1 cellular context compared by ENCODE assay signal in the genomic region with DNA sequence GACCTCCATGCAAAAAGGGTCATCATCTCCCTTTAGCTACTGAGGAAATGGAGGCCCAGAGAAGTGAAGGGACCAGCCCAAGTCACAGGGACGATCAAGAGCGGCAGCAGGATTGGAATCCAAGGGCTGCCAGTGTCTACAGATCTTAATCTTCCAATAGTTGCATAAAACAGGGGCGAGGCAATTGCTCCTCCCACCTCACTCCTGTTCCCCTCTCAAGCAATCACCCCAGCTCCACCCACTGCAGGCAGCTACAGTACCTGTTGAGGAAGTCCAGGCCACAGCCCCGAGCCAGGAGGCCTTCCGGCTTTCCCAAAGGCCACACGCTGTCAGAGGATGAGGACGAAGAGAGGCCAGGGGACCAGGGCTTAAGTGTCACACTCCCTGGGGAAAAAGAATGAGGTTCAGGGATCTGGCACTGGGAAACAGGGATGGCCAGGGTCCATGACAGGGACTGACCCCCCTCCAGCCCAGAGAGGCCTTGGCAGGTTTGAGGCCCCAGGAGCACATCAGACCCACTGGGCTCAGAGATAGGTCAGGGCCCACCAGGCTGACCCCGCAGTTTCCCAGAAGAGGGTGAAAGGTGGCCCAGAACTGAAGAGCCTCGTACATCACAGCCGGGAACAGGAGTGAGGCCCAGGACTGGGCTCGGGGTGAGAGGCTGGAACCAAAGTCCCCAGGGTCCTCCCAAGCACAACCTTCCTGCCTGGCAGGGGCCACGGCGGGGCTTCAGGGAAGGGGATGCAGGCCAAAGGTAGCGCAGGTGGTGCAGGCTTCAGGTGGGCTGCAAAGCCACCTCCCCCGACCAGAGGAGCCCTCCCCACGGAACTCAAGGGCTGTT.
A peak's percentile ranks its signal among the peaks of the same experiment; 100 is the strongest.
TF ChIP-seq lines count a peak whose summit lies in the region.

No MANE protein-coding gene starts in this region.

TF ChIP-seq in HepG2, 621 proteins besides CTCF, POLR2A, EP300 and RAD21 (continued from another document and continues in another):
- TF ChIP-seq, protein P1, sequence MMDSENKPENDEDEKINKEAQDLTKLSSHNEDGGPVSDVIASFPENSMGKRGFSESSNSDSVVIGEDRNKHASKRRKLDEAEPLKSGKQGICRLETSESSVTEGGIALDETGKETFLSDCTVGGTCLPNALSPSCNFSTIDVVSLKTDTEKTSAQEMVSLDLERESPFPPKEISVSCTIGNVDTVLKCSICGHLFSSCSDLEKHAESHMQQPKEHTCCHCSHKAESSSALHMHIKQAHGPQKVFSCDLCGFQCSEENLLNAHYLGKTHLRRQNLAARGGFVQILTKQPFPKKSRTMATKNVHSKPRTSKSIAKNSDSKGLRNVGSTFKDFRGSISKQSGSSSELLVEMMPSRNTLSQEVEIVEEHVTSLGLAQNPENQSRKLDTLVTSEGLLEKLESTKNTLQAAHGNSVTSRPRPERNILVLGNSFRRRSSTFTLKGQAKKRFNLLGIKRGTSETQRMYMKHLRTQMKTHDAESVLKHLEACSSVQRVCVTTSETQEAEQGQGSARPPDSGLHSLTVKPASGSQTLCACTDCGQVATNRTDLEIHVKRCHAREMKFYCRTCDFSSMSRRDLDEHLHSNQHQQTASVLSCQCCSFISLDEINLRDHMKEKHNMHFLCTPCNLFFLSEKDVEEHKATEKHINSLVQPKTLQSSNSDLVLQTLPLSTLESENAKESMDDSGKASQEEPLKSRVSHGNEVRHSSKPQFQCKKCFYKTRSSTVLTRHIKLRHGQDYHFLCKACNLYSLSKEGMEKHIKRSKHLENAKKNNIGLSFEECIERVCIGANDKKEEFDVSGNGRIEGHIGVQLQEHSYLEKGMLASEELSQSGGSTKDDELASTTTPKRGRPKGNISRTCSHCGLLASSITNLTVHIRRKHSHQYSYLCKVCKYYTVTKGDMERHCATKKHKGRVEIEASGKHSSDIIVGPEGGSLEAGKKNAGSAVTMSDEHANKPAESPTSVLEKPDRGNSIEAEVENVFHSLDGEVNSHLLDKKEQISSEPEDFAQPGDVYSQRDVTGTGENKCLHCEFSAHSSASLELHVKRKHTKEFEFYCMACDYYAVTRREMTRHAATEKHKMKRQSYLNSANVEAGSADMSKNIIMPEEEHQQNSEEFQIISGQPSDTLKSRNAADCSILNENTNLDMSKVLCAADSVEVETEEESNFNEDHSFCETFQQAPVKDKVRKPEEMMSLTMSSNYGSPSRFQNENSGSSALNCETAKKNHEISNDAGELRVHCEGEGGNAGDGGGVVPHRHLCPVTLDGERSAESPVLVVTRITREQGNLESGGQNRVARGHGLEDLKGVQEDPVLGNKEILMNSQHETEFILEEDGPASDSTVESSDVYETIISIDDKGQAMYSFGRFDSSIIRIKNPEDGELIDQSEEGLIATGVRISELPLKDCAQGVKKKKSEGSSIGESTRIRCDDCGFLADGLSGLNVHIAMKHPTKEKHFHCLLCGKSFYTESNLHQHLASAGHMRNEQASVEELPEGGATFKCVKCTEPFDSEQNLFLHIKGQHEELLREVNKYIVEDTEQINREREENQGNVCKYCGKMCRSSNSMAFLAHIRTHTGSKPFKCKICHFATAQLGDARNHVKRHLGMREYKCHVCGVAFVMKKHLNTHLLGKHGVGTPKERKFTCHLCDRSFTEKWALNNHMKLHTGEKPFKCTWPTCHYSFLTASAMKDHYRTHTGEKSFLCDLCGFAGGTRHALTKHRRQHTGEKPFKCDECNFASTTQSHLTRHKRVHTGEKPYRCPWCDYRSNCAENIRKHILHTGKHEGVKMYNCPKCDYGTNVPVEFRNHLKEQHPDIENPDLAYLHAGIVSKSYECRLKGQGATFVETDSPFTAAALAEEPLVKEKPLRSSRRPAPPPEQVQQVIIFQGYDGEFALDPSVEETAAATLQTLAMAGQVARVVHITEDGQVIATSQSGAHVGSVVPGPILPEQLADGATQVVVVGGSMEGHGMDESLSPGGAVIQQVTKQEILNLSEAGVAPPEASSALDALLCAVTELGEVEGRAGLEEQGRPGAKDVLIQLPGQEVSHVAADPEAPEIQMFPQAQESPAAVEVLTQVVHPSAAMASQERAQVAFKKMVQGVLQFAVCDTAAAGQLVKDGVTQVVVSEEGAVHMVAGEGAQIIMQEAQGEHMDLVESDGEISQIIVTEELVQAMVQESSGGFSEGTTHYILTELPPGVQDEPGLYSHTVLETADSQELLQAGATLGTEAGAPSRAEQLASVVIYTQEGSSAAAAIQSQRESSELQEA (CRISPR knock-in tag; IDR thresholded peaks at IDR 0.05; ENCODE audit: not compliant biosample characterization) = no peak
- TF ChIP-seq RBM39 (IDR thresholded peaks at IDR 0.05; ENCODE audit: low read depth, low read length, poor library complexity, severe bottlenecking) (no peak), ZNF83 (CRISPR knock-in tag; IDR thresholded peaks at IDR 0.05; ENCODE audit: borderline replicate concordance) (0 out of 2 replicates have a peak, but pooled peaks have one; percentile 14), ZNF564 (CRISPR knock-in tag; IDR thresholded peaks at IDR 0.05) (no peak), PCBP1 (IDR thresholded peaks at IDR 0.05; ENCODE audit: borderline replicate concordance, low read depth, low read length) (peak; percentile 78; the same call in 1 of the 2 replicates), SP140L (CRISPR knock-in tag; IDR thresholded peaks at IDR 0.05; ENCODE audit: borderline replicate concordance) (no peak), ZNF263 (CRISPR knock-in tag; IDR thresholded peaks at IDR 0.05) (no peak; the same call in 1 of the 2 replicates), ZNF772 (CRISPR knock-in tag; IDR thresholded peaks at IDR 0.05) (no peak), CBX5 (CRISPR knock-in tag; IDR thresholded peaks at IDR 0.05; ENCODE audit: borderline replicate concordance) (no peak), ZNF251 (CRISPR knock-in tag; IDR thresholded peaks at IDR 0.05) (no peak), KLF16 (CRISPR knock-in tag; IDR thresholded peaks at IDR 0.05) (no peak; a peak in 1 of 4 replicates), ZNF878 (CRISPR knock-in tag; IDR thresholded peaks at IDR 0.05) (no peak), EHMT2 (IDR thresholded peaks at IDR 0.05; ENCODE audit: borderline replicate concordance, low read depth, low read length) (no peak), CHD2 (IDR thresholded peaks at IDR 0.05; ENCODE audit: low read depth, low read length) (no peak), CREB1 (IDR thresholded peaks at IDR 0.05) (no peak), CREB1 (CRISPR knock-in tag; IDR thresholded peaks at IDR 0.05) (no peak), RNF2 (conservative IDR thresholded peaks at IDR 0.05; ENCODE audit: low read depth) (no peak), SIN3A (IDR thresholded peaks at IDR 0.05; ENCODE audit: borderline replicate concordance, low read depth, low read length) (no peak), ZNF790 (CRISPR knock-in tag; IDR thresholded peaks at IDR 0.05; ENCODE audit: borderline replicate concordance) (no peak), ZNF234 (CRISPR knock-in tag; conservative IDR thresholded peaks at IDR 0.05) (no peak), TOE1 (CRISPR knock-in tag; IDR thresholded peaks at IDR 0.05) (no peak), ZNF619 (CRISPR knock-in tag; IDR thresholded peaks at IDR 0.05) (no peak), PPARG (CRISPR knock-in tag; conservative IDR thresholded peaks at IDR 0.05) (peak; percentile 34; the same call in 1 of the 2 replicates), SMYD3 (CRISPR knock-in tag; IDR thresholded peaks at IDR 0.05) (no peak), XBP1 (CRISPR knock-in tag; IDR thresholded peaks at IDR 0.05) (no peak), TCF7 (IDR thresholded peaks at IDR 0.05; ENCODE audit: low read depth) (no peak; the same call in 1 of the 2 replicates), SMC3 (IDR thresholded peaks at IDR 0.05; ENCODE audit: low read length) (no peak)
- TF ChIP-seq, protein P2, sequence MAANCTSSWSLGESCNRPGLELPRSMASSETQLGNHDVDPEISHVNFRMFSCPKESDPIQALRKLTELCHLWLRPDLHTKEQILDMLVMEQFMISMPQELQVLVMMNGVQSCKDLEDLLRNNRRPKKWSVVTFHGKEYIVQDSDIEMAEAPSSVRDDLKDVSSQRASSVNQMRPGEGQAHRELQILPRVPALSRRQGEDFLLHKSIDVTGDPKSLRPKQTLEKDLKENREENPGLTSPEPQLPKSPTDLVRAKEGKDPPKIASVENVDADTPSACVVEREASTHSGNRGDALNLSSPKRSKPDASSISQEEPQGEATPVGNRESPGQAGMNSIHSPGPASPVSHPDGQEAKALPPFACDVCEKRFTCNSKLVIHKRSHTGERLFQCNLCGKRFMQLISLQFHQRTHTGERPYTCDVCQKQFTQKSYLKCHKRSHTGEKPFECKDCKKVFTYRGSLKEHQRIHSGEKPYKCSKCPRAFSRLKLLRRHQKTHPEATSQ (CRISPR knock-in tag; IDR thresholded peaks at IDR 0.05; ENCODE audit: borderline replicate concordance) = no peak
- TF ChIP-seq, protein P3, sequence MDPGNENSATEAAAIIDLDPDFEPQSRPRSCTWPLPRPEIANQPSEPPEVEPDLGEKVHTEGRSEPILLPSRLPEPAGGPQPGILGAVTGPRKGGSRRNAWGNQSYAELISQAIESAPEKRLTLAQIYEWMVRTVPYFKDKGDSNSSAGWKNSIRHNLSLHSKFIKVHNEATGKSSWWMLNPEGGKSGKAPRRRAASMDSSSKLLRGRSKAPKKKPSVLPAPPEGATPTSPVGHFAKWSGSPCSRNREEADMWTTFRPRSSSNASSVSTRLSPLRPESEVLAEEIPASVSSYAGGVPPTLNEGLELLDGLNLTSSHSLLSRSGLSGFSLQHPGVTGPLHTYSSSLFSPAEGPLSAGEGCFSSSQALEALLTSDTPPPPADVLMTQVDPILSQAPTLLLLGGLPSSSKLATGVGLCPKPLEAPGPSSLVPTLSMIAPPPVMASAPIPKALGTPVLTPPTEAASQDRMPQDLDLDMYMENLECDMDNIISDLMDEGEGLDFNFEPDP (CRISPR knock-in tag; conservative IDR thresholded peaks at IDR 0.05) = no peak
- TF ChIP-seq, protein P4, sequence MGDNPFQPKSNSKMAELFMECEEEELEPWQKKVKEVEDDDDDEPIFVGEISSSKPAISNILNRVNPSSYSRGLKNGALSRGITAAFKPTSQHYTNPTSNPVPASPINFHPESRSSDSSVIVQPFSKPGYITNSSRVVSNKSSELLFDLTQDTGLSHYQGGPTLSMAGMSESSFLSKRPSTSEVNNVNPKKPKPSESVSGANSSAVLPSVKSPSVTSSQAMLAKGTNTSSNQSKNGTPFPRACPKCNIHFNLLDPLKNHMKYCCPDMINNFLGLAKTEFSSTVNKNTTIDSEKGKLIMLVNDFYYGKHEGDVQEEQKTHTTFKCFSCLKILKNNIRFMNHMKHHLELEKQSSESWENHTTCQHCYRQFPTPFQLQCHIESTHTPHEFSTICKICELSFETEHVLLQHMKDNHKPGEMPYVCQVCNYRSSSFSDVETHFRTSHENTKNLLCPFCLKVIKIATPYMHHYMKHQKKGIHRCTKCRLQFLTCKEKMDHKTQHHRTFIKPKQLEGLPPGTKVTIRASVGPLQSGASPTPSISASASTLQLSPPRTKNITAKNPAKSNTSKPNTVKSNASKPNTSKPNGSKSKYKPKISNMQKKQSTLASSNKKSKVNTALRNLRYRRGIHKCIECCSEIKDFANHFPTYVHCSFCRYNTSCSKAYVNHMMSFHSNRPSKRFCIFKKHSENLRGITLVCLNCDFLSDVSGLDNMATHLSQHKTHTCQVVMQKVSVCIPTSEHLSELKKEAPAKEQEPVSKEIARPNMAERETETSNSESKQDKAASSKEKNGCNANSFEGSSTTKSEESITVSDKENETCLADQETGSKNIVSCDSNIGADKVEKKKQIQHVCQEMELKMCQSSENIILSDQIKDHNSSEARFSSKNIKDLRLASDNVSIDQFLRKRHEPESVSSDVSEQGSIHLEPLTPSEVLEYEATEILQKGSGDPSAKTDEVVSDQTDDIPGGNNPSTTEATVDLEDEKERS (CRISPR knock-in tag; IDR thresholded peaks at IDR 0.05) = no peak
- TF ChIP-seq, protein P5, sequence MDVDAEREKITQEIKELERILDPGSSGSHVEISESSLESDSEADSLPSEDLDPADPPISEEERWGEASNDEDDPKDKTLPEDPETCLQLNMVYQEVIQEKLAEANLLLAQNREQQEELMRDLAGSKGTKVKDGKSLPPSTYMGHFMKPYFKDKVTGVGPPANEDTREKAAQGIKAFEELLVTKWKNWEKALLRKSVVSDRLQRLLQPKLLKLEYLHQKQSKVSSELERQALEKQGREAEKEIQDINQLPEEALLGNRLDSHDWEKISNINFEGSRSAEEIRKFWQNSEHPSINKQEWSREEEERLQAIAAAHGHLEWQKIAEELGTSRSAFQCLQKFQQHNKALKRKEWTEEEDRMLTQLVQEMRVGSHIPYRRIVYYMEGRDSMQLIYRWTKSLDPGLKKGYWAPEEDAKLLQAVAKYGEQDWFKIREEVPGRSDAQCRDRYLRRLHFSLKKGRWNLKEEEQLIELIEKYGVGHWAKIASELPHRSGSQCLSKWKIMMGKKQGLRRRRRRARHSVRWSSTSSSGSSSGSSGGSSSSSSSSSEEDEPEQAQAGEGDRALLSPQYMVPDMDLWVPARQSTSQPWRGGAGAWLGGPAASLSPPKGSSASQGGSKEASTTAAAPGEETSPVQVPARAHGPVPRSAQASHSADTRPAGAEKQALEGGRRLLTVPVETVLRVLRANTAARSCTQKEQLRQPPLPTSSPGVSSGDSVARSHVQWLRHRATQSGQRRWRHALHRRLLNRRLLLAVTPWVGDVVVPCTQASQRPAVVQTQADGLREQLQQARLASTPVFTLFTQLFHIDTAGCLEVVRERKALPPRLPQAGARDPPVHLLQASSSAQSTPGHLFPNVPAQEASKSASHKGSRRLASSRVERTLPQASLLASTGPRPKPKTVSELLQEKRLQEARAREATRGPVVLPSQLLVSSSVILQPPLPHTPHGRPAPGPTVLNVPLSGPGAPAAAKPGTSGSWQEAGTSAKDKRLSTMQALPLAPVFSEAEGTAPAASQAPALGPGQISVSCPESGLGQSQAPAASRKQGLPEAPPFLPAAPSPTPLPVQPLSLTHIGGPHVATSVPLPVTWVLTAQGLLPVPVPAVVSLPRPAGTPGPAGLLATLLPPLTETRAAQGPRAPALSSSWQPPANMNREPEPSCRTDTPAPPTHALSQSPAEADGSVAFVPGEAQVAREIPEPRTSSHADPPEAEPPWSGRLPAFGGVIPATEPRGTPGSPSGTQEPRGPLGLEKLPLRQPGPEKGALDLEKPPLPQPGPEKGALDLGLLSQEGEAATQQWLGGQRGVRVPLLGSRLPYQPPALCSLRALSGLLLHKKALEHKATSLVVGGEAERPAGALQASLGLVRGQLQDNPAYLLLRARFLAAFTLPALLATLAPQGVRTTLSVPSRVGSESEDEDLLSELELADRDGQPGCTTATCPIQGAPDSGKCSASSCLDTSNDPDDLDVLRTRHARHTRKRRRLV (CRISPR knock-in tag; IDR thresholded peaks at IDR 0.05) = no peak
- TF ChIP-seq, protein P6, sequence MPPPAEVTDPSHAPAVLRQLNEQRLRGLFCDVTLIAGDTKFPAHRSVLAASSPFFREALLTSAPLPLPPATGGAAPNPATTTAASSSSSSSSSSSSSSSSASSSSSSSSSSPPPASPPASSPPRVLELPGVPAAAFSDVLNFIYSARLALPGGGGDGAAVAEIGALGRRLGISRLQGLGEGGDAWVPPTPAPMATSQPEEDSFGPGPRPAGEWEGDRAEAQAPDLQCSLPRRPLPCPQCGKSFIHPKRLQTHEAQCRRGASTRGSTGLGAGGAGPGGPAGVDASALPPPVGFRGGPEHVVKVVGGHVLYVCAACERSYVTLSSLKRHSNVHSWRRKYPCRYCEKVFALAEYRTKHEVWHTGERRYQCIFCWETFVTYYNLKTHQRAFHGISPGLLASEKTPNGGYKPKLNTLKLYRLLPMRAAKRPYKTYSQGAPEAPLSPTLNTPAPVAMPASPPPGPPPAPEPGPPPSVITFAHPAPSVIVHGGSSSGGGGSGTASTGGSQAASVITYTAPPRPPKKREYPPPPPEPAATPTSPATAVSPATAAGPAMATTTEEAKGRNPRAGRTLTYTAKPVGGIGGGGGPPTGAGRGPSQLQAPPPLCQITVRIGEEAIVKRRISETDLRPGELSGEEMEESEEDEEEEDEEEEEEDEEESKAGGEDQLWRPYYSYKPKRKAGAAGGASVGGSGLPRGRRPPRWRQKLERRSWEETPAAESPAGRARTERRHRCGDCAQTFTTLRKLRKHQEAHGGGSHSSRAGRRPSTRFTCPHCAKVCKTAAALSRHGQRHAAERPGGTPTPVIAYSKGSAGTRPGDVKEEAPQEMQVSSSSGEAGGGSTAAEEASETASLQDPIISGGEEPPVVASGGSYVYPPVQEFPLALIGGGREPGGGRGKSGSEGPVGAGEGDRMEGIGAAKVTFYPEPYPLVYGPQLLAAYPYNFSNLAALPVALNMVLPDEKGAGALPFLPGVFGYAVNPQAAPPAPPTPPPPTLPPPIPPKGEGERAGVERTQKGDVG (CRISPR knock-in tag; IDR thresholded peaks at IDR 0.05; ENCODE audit: borderline replicate concordance) = no peak
